Comparison of ENCODE assay signal across 1 cellular context in genomic region chr12:6567824-6568617, GRCh38.
TF ChIP-seq lines count a peak whose summit lies in the region.

Gene NOP2, minus strand, starts transcription at chr12:6568291. Its CDS starts 373 bp downstream, at chr12:6567918.

TF ChIP-seq in HepG2, 621 proteins besides CTCF, POLR2A, EP300 and RAD21 (continued from another document and continues in another):
- TF ChIP-seq FUBP1 (CRISPR knock-in tag; IDR thresholded peaks at IDR 0.05; ENCODE audit: borderline replicate concordance) (no peak), MAF1 (CRISPR knock-in tag; IDR thresholded peaks at IDR 0.05; ENCODE audit: borderline replicate concordance) (no peak; the same call in 1 of the 2 replicates), ZIK1 (CRISPR knock-in tag; IDR thresholded peaks at IDR 0.05; ENCODE audit: borderline replicate concordance, low read depth) (peak; percentile 87; the same call in 1 of the 2 replicates), NCOA1 (CRISPR knock-in tag; IDR thresholded peaks at IDR 0.05) (no peak), MTF2 (CRISPR knock-in tag; IDR thresholded peaks at IDR 0.05; ENCODE audit: borderline replicate concordance) (no peak), SRF (IDR thresholded peaks at IDR 0.05; ENCODE audit: low read depth, low read length) (no peak), ZNF891 (CRISPR knock-in tag; IDR thresholded peaks at IDR 0.05) (peak; percentile 75), ZNF484 (CRISPR knock-in tag; IDR thresholded peaks at IDR 0.05; ENCODE audit: borderline replicate concordance, low read depth) (no peak), ZNF431 (CRISPR knock-in tag; IDR thresholded peaks at IDR 0.05; ENCODE audit: borderline replicate concordance, low read depth) (peak; percentile 64; the same call in 1 of the 2 replicates), ZNF772 (CRISPR knock-in tag; IDR thresholded peaks at IDR 0.05) (peak; percentile 78), KDM2A (CRISPR knock-in tag; IDR thresholded peaks at IDR 0.05; ENCODE audit: borderline replicate concordance, low read depth) (peak; percentile 100), ELF4 (CRISPR knock-in tag; IDR thresholded peaks at IDR 0.05; ENCODE audit: borderline replicate concordance) (peak; percentile 59; the same call in 1 of the 2 replicates), SRSF1 (optimal IDR thresholded peaks at IDR 0.05; ENCODE audit: low read depth, low read length) (no peak), HDAC1 (CRISPR knock-in tag; IDR thresholded peaks at IDR 0.05) (peak; percentile 94), HMG20B (CRISPR knock-in tag; conservative IDR thresholded peaks at IDR 0.05) (no peak), ARID3A (IDR thresholded peaks at IDR 0.05; ENCODE audit: low read depth, low read length) (no peak), ZNF850 (CRISPR knock-in tag; conservative IDR thresholded peaks at IDR 0.05) (no peak), ZNF781 (CRISPR knock-in tag; IDR thresholded peaks at IDR 0.05; ENCODE audit: borderline replicate concordance, not compliant biosample characterization) (peak; percentile 64), RERE (CRISPR knock-in tag; IDR thresholded peaks at IDR 0.05; ENCODE audit: low read depth) (no peak), ZNF3 (CRISPR knock-in tag; IDR thresholded peaks at IDR 0.05) (no peak), ZNF713 (CRISPR knock-in tag; IDR thresholded peaks at IDR 0.05) (peak; percentile 97), JDP2 (CRISPR knock-in tag; IDR thresholded peaks at IDR 0.05; ENCODE audit: borderline replicate concordance) (no peak), LRRFIP1 (CRISPR knock-in tag; conservative IDR thresholded peaks at IDR 0.05) (no peak), MAZ (IDR thresholded peaks at IDR 0.05; ENCODE audit: borderline replicate concordance, low read depth, low read length) (no peak), MAZ (CRISPR knock-in tag; IDR thresholded peaks at IDR 0.05; ENCODE audit: low read depth) (no peak; the same call in 1 of the 2 replicates), SOX6 (IDR thresholded peaks at IDR 0.05) (no peak), SOX6 (CRISPR knock-in tag; IDR thresholded peaks at IDR 0.05) (peak; percentile 66), SMARCE1 (IDR thresholded peaks at IDR 0.05; ENCODE audit: borderline replicate concordance) (no peak), ATAD3A (CRISPR knock-in tag; IDR thresholded peaks at IDR 0.05) (no peak), SMC3 (IDR thresholded peaks at IDR 0.05; ENCODE audit: low read length) (no peak), ZBTB2 (CRISPR knock-in tag; IDR thresholded peaks at IDR 0.05; ENCODE audit: low read depth) (0 out of 2 replicates have a peak, but pooled peaks have one; percentile 10), ZNF530 (CRISPR knock-in tag; IDR thresholded peaks at IDR 0.05; ENCODE audit: low read depth) (no peak), FOXA1 (IDR thresholded peaks at IDR 0.05) (no peak), FOXA1 (CRISPR knock-in tag; IDR thresholded peaks at IDR 0.05) (no peak), SMARCC2 (IDR thresholded peaks at IDR 0.05) (no peak), FLYWCH1 (CRISPR knock-in tag; IDR thresholded peaks at IDR 0.05) (no peak), ZNF350 (CRISPR knock-in tag; IDR thresholded peaks at IDR 0.05; ENCODE audit: borderline replicate concordance, low read depth) (peak; percentile 88; the same call in 1 of the 2 replicates), PHF20 (CRISPR knock-in tag; IDR thresholded peaks at IDR 0.05) (peak; percentile 89), REPIN1 (CRISPR knock-in tag; IDR thresholded peaks at IDR 0.05; ENCODE audit: borderline replicate concordance, low read depth) (peak; percentile 87), HOXA3 (CRISPR knock-in tag; IDR thresholded peaks at IDR 0.05) (peak; percentile 77), MEIS1 (CRISPR knock-in tag; IDR thresholded peaks at IDR 0.05; ENCODE audit: borderline replicate concordance) (peak; percentile 61; the same call in 1 of the 2 replicates), SRSF9 (IDR thresholded peaks at IDR 0.05; ENCODE audit: borderline replicate concordance, insufficient read depth, low read depth, low read length, poor library complexity, severe bottlenecking) (no peak)
- TF ChIP-seq, protein P1, sequence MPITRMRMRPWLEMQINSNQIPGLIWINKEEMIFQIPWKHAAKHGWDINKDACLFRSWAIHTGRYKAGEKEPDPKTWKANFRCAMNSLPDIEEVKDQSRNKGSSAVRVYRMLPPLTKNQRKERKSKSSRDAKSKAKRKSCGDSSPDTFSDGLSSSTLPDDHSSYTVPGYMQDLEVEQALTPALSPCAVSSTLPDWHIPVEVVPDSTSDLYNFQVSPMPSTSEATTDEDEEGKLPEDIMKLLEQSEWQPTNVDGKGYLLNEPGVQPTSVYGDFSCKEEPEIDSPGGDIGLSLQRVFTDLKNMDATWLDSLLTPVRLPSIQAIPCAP (CRISPR knock-in tag; IDR thresholded peaks at IDR 0.05; ENCODE audit: low read depth), result no peak
- TF ChIP-seq, protein P2, sequence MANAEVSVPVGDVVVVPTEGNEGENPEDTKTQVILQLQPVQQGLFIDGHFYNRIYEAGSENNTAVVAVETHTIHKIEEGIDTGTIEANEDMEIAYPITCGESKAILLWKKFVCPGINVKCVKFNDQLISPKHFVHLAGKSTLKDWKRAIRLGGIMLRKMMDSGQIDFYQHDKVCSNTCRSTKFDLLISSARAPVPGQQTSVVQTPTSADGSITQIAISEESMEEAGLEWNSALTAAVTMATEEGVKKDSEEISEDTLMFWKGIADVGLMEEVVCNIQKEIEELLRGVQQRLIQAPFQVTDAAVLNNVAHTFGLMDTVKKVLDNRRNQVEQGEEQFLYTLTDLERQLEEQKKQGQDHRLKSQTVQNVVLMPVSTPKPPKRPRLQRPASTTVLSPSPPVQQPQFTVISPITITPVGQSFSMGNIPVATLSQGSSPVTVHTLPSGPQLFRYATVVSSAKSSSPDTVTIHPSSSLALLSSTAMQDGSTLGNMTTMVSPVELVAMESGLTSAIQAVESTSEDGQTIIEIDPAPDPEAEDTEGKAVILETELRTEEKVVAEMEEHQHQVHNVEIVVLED (CRISPR knock-in tag; IDR thresholded peaks at IDR 0.05; ENCODE audit: borderline replicate concordance), result peak; percentile 90
- TF ChIP-seq, protein P3, sequence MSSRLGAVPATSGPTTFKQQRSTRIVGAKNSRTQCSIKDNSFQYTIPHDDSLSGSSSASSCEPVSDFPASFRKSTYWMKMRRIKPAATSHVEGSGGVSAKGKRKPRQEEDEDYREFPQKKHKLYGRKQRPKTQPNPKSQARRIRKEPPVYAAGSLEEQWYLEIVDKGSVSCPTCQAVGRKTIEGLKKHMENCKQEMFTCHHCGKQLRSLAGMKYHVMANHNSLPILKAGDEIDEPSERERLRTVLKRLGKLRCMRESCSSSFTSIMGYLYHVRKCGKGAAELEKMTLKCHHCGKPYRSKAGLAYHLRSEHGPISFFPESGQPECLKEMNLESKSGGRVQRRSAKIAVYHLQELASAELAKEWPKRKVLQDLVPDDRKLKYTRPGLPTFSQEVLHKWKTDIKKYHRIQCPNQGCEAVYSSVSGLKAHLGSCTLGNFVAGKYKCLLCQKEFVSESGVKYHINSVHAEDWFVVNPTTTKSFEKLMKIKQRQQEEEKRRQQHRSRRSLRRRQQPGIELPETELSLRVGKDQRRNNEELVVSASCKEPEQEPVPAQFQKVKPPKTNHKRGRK (CRISPR knock-in tag; IDR thresholded peaks at IDR 0.05), result no peak
